9 cellular contexts compared by ENCODE assay signal in the genomic region with DNA sequence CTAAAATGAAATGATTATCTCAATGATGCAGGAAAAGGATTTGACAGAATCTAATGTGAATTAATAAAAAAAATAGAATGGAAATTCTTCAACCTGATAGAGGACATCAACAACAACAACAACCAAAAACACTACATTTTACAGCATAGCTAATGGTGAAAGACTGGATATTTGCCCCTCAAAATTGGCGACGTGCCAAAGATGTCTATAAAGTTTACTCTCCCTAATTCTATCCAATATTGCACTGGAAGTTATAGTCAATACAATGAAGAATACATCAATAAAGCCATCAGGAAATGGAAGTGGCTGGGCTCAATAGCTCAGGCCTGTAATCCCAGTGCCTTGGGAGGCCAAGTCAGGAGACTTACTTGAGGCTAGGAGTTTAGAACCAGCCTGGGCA. TPM values are rescaled to one million over a fixed set of nuclear protein-coding genes. Genes with fewer than 3 reads are reported as not detected.
"Had no signal": no experiment of that assay in that cellular context is flagged by ENCODE, and none has a peak within 500 bp of the region (broad histone marks: within the 10 kb centered on the region; RNA-seq: fewer than 3 reads in every experiment).

No MANE protein-coding gene starts in this region.

RNA-seq across cellular contexts. Expression of gene SFTPA1, which starts 42.0 kb away (rescaled TPM):
- total RNA-seq: subcutaneous adipose tissue, suprapubic skin, temporal lobe, testis, thoracic aorta, thyroid gland, tibial nerve, transverse colon, urinary bladder had no signal
- polyA plus RNA-seq: urinary bladder had no signal
